18 cellular contexts compared by ENCODE assay signal in genomic region chr4:113447061-113447460, GRCh38.
DNase-seq lines count a peak whose midpoint lies in the region; ATAC-seq and TF ChIP-seq lines count a peak whose summit lies in the region.
"Had no signal": no experiment of that assay in that cellular context is flagged by ENCODE, and none has a peak within 500 bp of the region (broad histone marks: within the 10 kb centered on the region; RNA-seq: fewer than 3 reads in every experiment).

No MANE protein-coding gene starts in this region.

- H4K20me1 ChIP-seq in osteoblast (ENCODE audit: insufficient read depth, low read length) (no peaks in the 10 kb centered on the region), GM23338 (replicated peaks; ENCODE audit: insufficient read depth) (no peaks in the 10 kb centered on the region)

- H3F3A ChIP-seq in GM23338 (replicated peaks; ENCODE audit: low read depth), result no peaks in the 10 kb centered on the region

- DNase-seq in left ventricle myocardium inferior, result no peak
- no peak for DNase-seq in Right ventricle myocardium inferior (ENCODE audit: missing footprints)
- DNase-seq in epithelial cell of esophagus (ENCODE audit: low read depth), result peak; percentile 51
- DNase-seq in osteoblast (ENCODE audit: insufficient read length, low spot score, missing footprints), result no peak
- DNase-seq in uterus, result no peak
- DNase-seq in NCI-H446 treated with DMSO at 0.1 percent for 48 hours (lab: John Stamatoyannopoulos, UW), result no peak
- no peak for DNase-seq in GM23338 (ENCODE audit: low spot score)
- DNase-seq: activated CD4-positive, alpha-beta T cell treated with anti-CD3 and anti-CD28 coated beads, Interleukin-2, amount 50 U/mL, for 1 hour; activated T-cell treated with anti-CD3 and anti-CD28 coated beads, Interleukin-2, amount 50 U/mL, for 24 hours; DMS79 treated with DMSO at 0.1 percent for 48 hours; Karpas-422; NCI-H1694 treated with DMSO at 0.1 percent for 48 hours; NCI-H510A treated with DMSO at 0.1 percent for 48 hours had no signal

- H3K4me2 ChIP-seq in osteoblast (ENCODE audit: insufficient read depth, low read length) (no peak overlapping the region), GM23338 (no peak overlapping the region)

- H3K9me3 ChIP-seq in left ventricle myocardium inferior (replicated peaks) (no peaks in the 10 kb centered on the region), osteoblast (ENCODE audit: low read depth, low read length) (no peaks in the 10 kb centered on the region), uterus (no peaks in the 10 kb centered on the region)

- no peaks in the 10 kb centered on the region for H3K27me3 Mint-ChIP-seq in GM23338 (ENCODE audit: insufficient read depth, low read depth, poor library complexity)
- H3K27me3 Mint-ChIP-seq: activated naive CD8-positive, alpha-beta T cell; activated T-cell treated with anti-CD3 and anti-CD28 coated beads, Interleukin-2, amount 50 U/mL, for 24 hours; CD4-positive, CD25-positive, alpha-beta regulatory T cell had no signal

- intact Hi-C loops in left ventricle myocardium inferior (cut with micrococcal nuclease), result no loop called here
- intact Hi-C loops in Right ventricle myocardium inferior (cut with DNase I), result loop anchor here (5.0 kb wide), 2 partner anchors 90 to 315 kb away; partner anchors contain the start of gene CAMK2D
- intact Hi-C loops in uterus (cut with DNase I; ENCODE audit: low total_unique reads), result no loop called here

- H3K36me3 ChIP-seq in left ventricle myocardium inferior (no peaks in the 10 kb centered on the region), osteoblast (ENCODE audit: insufficient read depth, low read length) (no peaks in the 10 kb centered on the region), uterus (no peaks in the 10 kb centered on the region), GM23338 (ENCODE audit: insufficient read depth) (no peaks in the 10 kb centered on the region)

- no peak overlapping the region for H3K4me3 ChIP-seq in left ventricle myocardium inferior
- no peak overlapping the region for H3K4me3 ChIP-seq in epithelial cell of esophagus (ENCODE audit: low read length)
- no peak overlapping the region for H3K4me3 ChIP-seq in osteoblast (ENCODE audit: insufficient read depth, low read length)
- H3K4me3 ChIP-seq in uterus, result no peak overlapping the region
- no peak overlapping the region for H3K4me3 ChIP-seq in GM23338

- no peaks in the 10 kb centered on the region for H3K27me3 ChIP-seq in left ventricle myocardium inferior (ENCODE audit: low read depth)
- no peaks in the 10 kb centered on the region for H3K27me3 ChIP-seq in osteoblast (ENCODE audit: insufficient read depth, low read length)
- no peaks in the 10 kb centered on the region for H3K27me3 ChIP-seq in uterus
- no peaks in the 10 kb centered on the region for H3K27me3 ChIP-seq in GM23338 (ENCODE audit: insufficient read depth)

- no peak for ATAC-seq in Right ventricle myocardium inferior
- no peak for ATAC-seq in GM23338
- no peak for ATAC-seq in GM19397 (IDR thresholded peaks at IDR 0.05; ENCODE audit: unreplicated experiment)

- peak overlapping the region; percentile 80 for H3K27ac ChIP-seq in left ventricle myocardium inferior (replicated peaks)
- peak overlapping the region; percentile 94 for H3K27ac ChIP-seq in osteoblast (ENCODE audit: low read depth, low read length)
- H3K27ac ChIP-seq in uterus, result peak overlapping the region; percentile 72 to 78
- H3K27ac ChIP-seq in GM23338 (ENCODE audit: low read depth), result no peak overlapping the region
- H3K27ac ChIP-seq: parathyroid adenoma had no signal

- H3K4me3 Mint-ChIP-seq in GM23338, result no peak overlapping the region
- H3K4me3 Mint-ChIP-seq: activated T-cell treated with anti-CD3 and anti-CD28 coated beads, Interleukin-2, amount 50 U/mL, for 24 hours; CD4-positive, CD25-positive, alpha-beta regulatory T cell; central memory CD8-positive, alpha-beta T cell had no signal

- H3K79me2 ChIP-seq in osteoblast (ENCODE audit: insufficient read depth, low read length) (no peaks in the 10 kb centered on the region), GM23338 (replicated peaks; ENCODE audit: insufficient read depth) (no peaks in the 10 kb centered on the region)
- H3K79me2 ChIP-seq: parathyroid adenoma had no signal

- H3K27ac Mint-ChIP-seq in GM23338, result no peak overlapping the region
- H3K27ac Mint-ChIP-seq: activated naive CD8-positive, alpha-beta T cell; CD4-positive, CD25-positive, alpha-beta regulatory T cell had no signal

- peaks cover 78% of the 10 kb centered on the region for H3K4me1 ChIP-seq in left ventricle myocardium inferior
- H3K4me1 ChIP-seq in osteoblast (ENCODE audit: insufficient read depth, low read length), result peaks cover 32% of the 10 kb centered on the region
- H3K4me1 ChIP-seq in uterus, result peaks cover 0 to 4% of the 10 kb centered on the region in 2 donors
- H3K4me1 ChIP-seq in GM23338 (ENCODE audit: insufficient read depth), result peaks cover 11% of the 10 kb centered on the region
- H3K4me1 ChIP-seq: parathyroid adenoma had no signal

- H3K4me1 Mint-ChIP-seq in GM23338, result peaks cover 11% of the 10 kb centered on the region

- no peak for TF ChIP-seq CTCF in left ventricle myocardium inferior (IDR thresholded peaks at IDR 0.05; ENCODE audit: borderline replicate concordance)
- TF ChIP-seq CTCF in epithelial cell of esophagus (IDR thresholded peaks at IDR 0.05; ENCODE audit: insufficient read depth, low read depth, low read length, missing control alignments), result no peak
- TF ChIP-seq CTCF in osteoblast (IDR thresholded peaks at IDR 0.05; ENCODE audit: extremely low read depth, low read depth, low read length), result no peak
- no peak for TF ChIP-seq CTCF in uterus (IDR thresholded peaks at IDR 0.05)
- no peak for TF ChIP-seq CTCF in GM23338 (conservative IDR thresholded peaks at IDR 0.05; ENCODE audit: low read depth in 2 of 2)

- H2AFZ ChIP-seq in osteoblast (ENCODE audit: low read length), result no peak overlapping the region
- no peak overlapping the region for H2AFZ ChIP-seq in GM23338
- H2AFZ ChIP-seq: parathyroid adenoma had no signal

- no peaks in the 10 kb centered on the region for H3K9me2 ChIP-seq in GM23338 (ENCODE audit: insufficient read depth)

- TF ChIP-seq POLR2A in uterus (IDR thresholded peaks at IDR 0.05), result no peak

- no peaks in the 10 kb centered on the region for H3K36me3 Mint-ChIP-seq in GM23338 (ENCODE audit: low read depth)

- H3K9me3 Mint-ChIP-seq in GM23338, result no peaks in the 10 kb centered on the region
- H3K9me3 Mint-ChIP-seq: central memory CD8-positive, alpha-beta T cell had no signal

TF ChIP-seq in GM23338, 12 proteins besides CTCF, POLR2A, EP300 and RAD21 (continues in another document):
- no peak for TF ChIP-seq CREB1 (CRISPR knock-in tag; IDR thresholded peaks at IDR 0.05; ENCODE audit: low read depth)
- TF ChIP-seq, protein P1, sequence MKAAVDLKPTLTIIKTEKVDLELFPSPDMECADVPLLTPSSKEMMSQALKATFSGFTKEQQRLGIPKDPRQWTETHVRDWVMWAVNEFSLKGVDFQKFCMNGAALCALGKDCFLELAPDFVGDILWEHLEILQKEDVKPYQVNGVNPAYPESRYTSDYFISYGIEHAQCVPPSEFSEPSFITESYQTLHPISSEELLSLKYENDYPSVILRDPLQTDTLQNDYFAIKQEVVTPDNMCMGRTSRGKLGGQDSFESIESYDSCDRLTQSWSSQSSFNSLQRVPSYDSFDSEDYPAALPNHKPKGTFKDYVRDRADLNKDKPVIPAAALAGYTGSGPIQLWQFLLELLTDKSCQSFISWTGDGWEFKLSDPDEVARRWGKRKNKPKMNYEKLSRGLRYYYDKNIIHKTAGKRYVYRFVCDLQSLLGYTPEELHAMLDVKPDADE (IDR thresholded peaks at IDR 0.05), result no peak
- TF ChIP-seq ZNF331 (CRISPR knock-in tag; IDR thresholded peaks at IDR 0.05; ENCODE audit: low read depth), result no peak
- TF ChIP-seq POLR2AphosphoS5 (IDR thresholded peaks at IDR 0.05; ENCODE audit: low read depth), result no peak
